In genomic region chr11:96102664-96103068, GRCh38 we compare ENCODE assay signal across 1 cellular context.
TF ChIP-seq lines count a peak whose summit lies in the region.

No MANE protein-coding gene starts in this region.

TF ChIP-seq in SK-N-SH, 30 proteins besides CTCF, POLR2A, EP300 and RAD21 (continued from another document):
- TF ChIP-seq REST (IDR thresholded peaks at IDR 0.05; ENCODE audit: low read depth, low read length) (no peak), ZBTB33 (IDR thresholded peaks at IDR 0.05; ENCODE audit: borderline replicate concordance, low read depth) (no peak), RFX5 (IDR thresholded peaks at IDR 0.05; ENCODE audit: low read length) (no peak), YY1 (IDR thresholded peaks at IDR 0.05; ENCODE audit: low read depth) (no peak), ELF1 (IDR thresholded peaks at IDR 0.05) (no peak), MEF2A (IDR thresholded peaks at IDR 0.05; ENCODE audit: borderline replicate concordance, low read depth) (no peak), NFIC (IDR thresholded peaks at IDR 0.05; ENCODE audit: borderline replicate concordance) (peak; percentile 52; the same call in 1 of the 2 replicates), PBX3 (IDR thresholded peaks at IDR 0.05) (peak; percentile 70), EZH2phosphoT487 (IDR thresholded peaks at IDR 0.05; ENCODE audit: borderline replicate concordance, low read depth) (no peak), SMC3 (IDR thresholded peaks at IDR 0.05; ENCODE audit: low read depth, low read length) (no peak), POLR2AphosphoS5 (IDR thresholded peaks at IDR 0.05; ENCODE audit: low read depth, low read length) (peak; percentile 41; the same call in 1 of the 2 replicates), SIN3A (IDR thresholded peaks at IDR 0.05; ENCODE audit: borderline replicate concordance, low read depth, low read length) (no peak), GATA2 (CRISPR knock-in tag; IDR thresholded peaks at IDR 0.05) (no peak), NRF1 (IDR thresholded peaks at IDR 0.05; ENCODE audit: low read depth, low read length) (no peak), FOSL2 (IDR thresholded peaks at IDR 0.05; ENCODE audit: borderline replicate concordance, low read depth) (peak; percentile 60; the same call in 1 of the 2 replicates), IRF3 (IDR thresholded peaks at IDR 0.05; ENCODE audit: low read depth, low read length) (no peak), TCF12 (IDR thresholded peaks at IDR 0.05) (peak; percentile 66), TEAD4 (IDR thresholded peaks at IDR 0.05; ENCODE audit: borderline replicate concordance, insufficient read depth) (peak; percentile 76; the same call in 1 of the 2 replicates)
